In genomic region chr3:119697394-119697793, GRCh38 we compare ENCODE assay signal across 15 cellular contexts. TPM values are rescaled to one million over a fixed set of nuclear protein-coding genes. Genes with fewer than 3 reads are reported as not detected.
DNase-seq lines count a peak whose midpoint lies in the region; ATAC-seq and TF ChIP-seq lines count a peak whose summit lies in the region.
"Had no signal": no experiment of that assay in that cellular context is flagged by ENCODE, and none has a peak within 500 bp of the region (broad histone marks: within the 10 kb centered on the region; RNA-seq: fewer than 3 reads in every experiment).

No MANE protein-coding gene starts in this region.

- peaks cover 5% of the 10 kb centered on the region for H3K36me3 Mint-ChIP-seq in activated CD8-positive, alpha-beta T cell treated with anti-CD3 and anti-CD28 coated beads for 36 hours (ENCODE audit: low read depth)
- H3K36me3 Mint-ChIP-seq: activated naive CD4-positive, alpha-beta T cell treated with anti-CD3 and anti-CD28 coated beads, Interleukin-2, amount 50 U/mL, for 24 hours; naive thymus-derived CD8-positive, alpha-beta T cell had no signal

- H3K9me3 Mint-ChIP-seq in activated CD8-positive, alpha-beta T cell treated with anti-CD3 and anti-CD28 coated beads for 36 hours = peaks cover 5% of the 10 kb centered on the region

- no peaks in the 10 kb centered on the region for H3K27me3 Mint-ChIP-seq in activated CD8-positive, alpha-beta T cell treated with anti-CD3 and anti-CD28 coated beads for 36 hours
- H3K27me3 Mint-ChIP-seq: activated naive CD4-positive, alpha-beta T cell treated with anti-CD3 and anti-CD28 coated beads, Interleukin-2, amount 50 U/mL, for 24 hours had no signal

- DNase-seq in GM12865 (ENCODE audit: low read depth) (peak; percentile 89), NCI-H2081 treated with DMSO at 0.1 percent for 48 hours (lab: John Stamatoyannopoulos, UW) (no peak), T-helper 1 cell (no peak), NCI-H146 treated with DMSO at 0.1 percent for 48 hours (lab: John Stamatoyannopoulos, UW; ENCODE audit: unreplicated experiment) (no peak)
- no peak for DNase-seq in activated CD8-positive, alpha-beta T cell treated with anti-CD3 and anti-CD28 coated beads for 36 hours
- DNase-seq: effector CD4-positive, alpha-beta T cell; left ventricle myocardium superior; naive thymus-derived CD8-positive, alpha-beta T cell; trophoblast cell had no signal

- H3K4me3 Mint-ChIP-seq in activated CD8-positive, alpha-beta T cell treated with anti-CD3 and anti-CD28 coated beads for 36 hours = no peak overlapping the region
- H3K4me3 Mint-ChIP-seq: activated naive CD4-positive, alpha-beta T cell treated with anti-CD3 and anti-CD28 coated beads, Interleukin-2, amount 50 U/mL, for 24 hours; naive thymus-derived CD8-positive, alpha-beta T cell had no signal

- intact Hi-C loops in activated CD8-positive, alpha-beta T cell treated with anti-CD3 and anti-CD28 coated beads for 36 hours (cut with micrococcal nuclease) = no loop called here

- H3K27ac Mint-ChIP-seq in activated CD8-positive, alpha-beta T cell treated with anti-CD3 and anti-CD28 coated beads for 36 hours = no peak overlapping the region
- H3K27ac Mint-ChIP-seq: activated naive CD4-positive, alpha-beta T cell treated with anti-CD3 and anti-CD28 coated beads, Interleukin-2, amount 50 U/mL, for 24 hours; naive thymus-derived CD8-positive, alpha-beta T cell had no signal

- H3K4me1 Mint-ChIP-seq in activated CD8-positive, alpha-beta T cell treated with anti-CD3 and anti-CD28 coated beads for 36 hours (ENCODE audit: low read depth) = peaks cover 30% of the 10 kb centered on the region

- no peak for TF ChIP-seq CTCF in GM12865 (IDR thresholded peaks at IDR 0.05; ENCODE audit: insufficient read depth, low read depth, low read length, missing control alignments)
- TF ChIP-seq CTCF in activated CD8-positive, alpha-beta T cell treated with anti-CD3 and anti-CD28 coated beads for 36 hours (IDR thresholded peaks at IDR 0.05) = no peak

- CTCF ChIA-PET in activated CD8-positive, alpha-beta T cell treated with anti-CD3 and anti-CD28 coated beads for 36 hours (lab: Charles Lee) = interaction anchor here (1.2 kb wide), 1 partner anchor 22 kb away, joined by 3 read pairs; no protein-coding TSS in a partner anchor

- POLR2A ChIA-PET in activated CD8-positive, alpha-beta T cell treated with anti-CD3 and anti-CD28 coated beads for 36 hours (lab: Charles Lee) = interaction anchor here (0.6 to 0.9 kb wide), 2 partner anchors 65 to 135 kb away, joined by 3 read pairs; no protein-coding TSS in a partner anchor

- ATAC-seq in GM19025 (IDR thresholded peaks at IDR 0.05; ENCODE audit: low read depth, unreplicated experiment) (peak; percentile 43), HG02610 (IDR thresholded peaks at IDR 0.05; ENCODE audit: unreplicated experiment) (peak; percentile 80), HG03442 (IDR thresholded peaks at IDR 0.05; ENCODE audit: unreplicated experiment) (peak; percentile 53)
- ATAC-seq in activated CD8-positive, alpha-beta T cell treated with anti-CD3 and anti-CD28 coated beads for 36 hours = no peak
- ATAC-seq: left ventricle myocardium superior; naive thymus-derived CD8-positive, alpha-beta T cell; SK-N-SH treated with all-trans-retinoic acid at 6 μM for 48 hours had no signal

- no peak overlapping the region for H3K4me3 ChIP-seq in GM12865 (ENCODE audit: low read depth, low read length)
- H3K4me3 ChIP-seq: breast epithelium had no signal

RNA-seq across cellular contexts. Expression of gene CFAP91, which starts 5.4 kb away (rescaled TPM):
- total RNA-seq in activated CD8-positive, alpha-beta T cell treated with anti-CD3 and anti-CD28 coated beads for 36 hours = not detected

RNA-seq across cellular contexts. Expression of gene COX17, which starts 20.2 kb away (rescaled TPM):
- 10 to 100 TPM; 83.6 to 86.7 TPM for total RNA-seq in activated CD8-positive, alpha-beta T cell treated with anti-CD3 and anti-CD28 coated beads for 36 hours

RNA-seq across cellular contexts. Expression of gene POPDC2, which starts 37.0 kb away (rescaled TPM):
- total RNA-seq in activated CD8-positive, alpha-beta T cell treated with anti-CD3 and anti-CD28 coated beads for 36 hours = 1 to 10 TPM; 1.3 to 2.1 TPM
